ENCODE assay signal across 2 cellular contexts in the genomic region with DNA sequence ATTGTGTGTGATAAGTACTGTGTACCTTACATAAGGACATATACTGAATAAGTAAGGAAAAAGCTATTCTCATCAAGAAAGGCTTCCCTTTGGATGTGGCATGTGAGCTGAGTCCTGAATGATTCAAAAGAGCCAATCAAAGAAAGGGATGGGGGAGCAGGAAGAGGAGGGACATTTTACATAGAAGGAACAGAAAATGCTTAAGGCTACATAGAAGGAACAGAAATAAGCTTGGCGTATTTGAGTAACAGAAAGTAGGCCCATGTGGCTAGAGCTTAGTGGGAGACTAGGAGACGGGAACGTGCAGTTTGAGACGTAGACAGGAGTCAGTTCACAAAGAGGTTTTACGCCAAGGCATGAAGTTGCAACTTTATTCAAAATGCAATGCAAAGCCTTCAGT.
TF ChIP-seq lines count a peak whose summit lies in the region.

No MANE protein-coding gene starts in this region.

TF ChIP-seq in HepG2, 621 proteins besides CTCF, POLR2A, EP300 and RAD21:
- TF ChIP-seq KDM3A (CRISPR knock-in tag; IDR thresholded peaks at IDR 0.05; ENCODE audit: low read depth) (no peak), ZBTB8A (CRISPR knock-in tag; IDR thresholded peaks at IDR 0.05; ENCODE audit: borderline replicate concordance, low read depth) (no peak), ZFP36 (IDR thresholded peaks at IDR 0.05; ENCODE audit: borderline replicate concordance, low read depth, low read length, partially characterized antibody) (no peak), ISX (CRISPR knock-in tag; conservative IDR thresholded peaks at IDR 0.05) (no peak), CCAR2 (optimal IDR thresholded peaks at IDR 0.05; ENCODE audit: low read depth, low read length) (no peak), ZGPAT (CRISPR knock-in tag; IDR thresholded peaks at IDR 0.05) (no peak), ZNF749 (CRISPR knock-in tag; IDR thresholded peaks at IDR 0.05; ENCODE audit: borderline replicate concordance) (no peak), ZC3H13 (CRISPR knock-in tag; IDR thresholded peaks at IDR 0.05) (no peak), SETDB1 (CRISPR knock-in tag; IDR thresholded peaks at IDR 0.05; ENCODE audit: borderline replicate concordance) (no peak), RNF2 (conservative IDR thresholded peaks at IDR 0.05; ENCODE audit: low read depth) (no peak), ZBTB44 (CRISPR knock-in tag; IDR thresholded peaks at IDR 0.05) (no peak), ZNF30 (CRISPR knock-in tag; IDR thresholded peaks at IDR 0.05) (no peak), ZNF331 (CRISPR knock-in tag; IDR thresholded peaks at IDR 0.05) (no peak), ZNF724P (CRISPR knock-in tag; IDR thresholded peaks at IDR 0.05; ENCODE audit: borderline replicate concordance) (no peak)
- TF ChIP-seq, protein P1, sequence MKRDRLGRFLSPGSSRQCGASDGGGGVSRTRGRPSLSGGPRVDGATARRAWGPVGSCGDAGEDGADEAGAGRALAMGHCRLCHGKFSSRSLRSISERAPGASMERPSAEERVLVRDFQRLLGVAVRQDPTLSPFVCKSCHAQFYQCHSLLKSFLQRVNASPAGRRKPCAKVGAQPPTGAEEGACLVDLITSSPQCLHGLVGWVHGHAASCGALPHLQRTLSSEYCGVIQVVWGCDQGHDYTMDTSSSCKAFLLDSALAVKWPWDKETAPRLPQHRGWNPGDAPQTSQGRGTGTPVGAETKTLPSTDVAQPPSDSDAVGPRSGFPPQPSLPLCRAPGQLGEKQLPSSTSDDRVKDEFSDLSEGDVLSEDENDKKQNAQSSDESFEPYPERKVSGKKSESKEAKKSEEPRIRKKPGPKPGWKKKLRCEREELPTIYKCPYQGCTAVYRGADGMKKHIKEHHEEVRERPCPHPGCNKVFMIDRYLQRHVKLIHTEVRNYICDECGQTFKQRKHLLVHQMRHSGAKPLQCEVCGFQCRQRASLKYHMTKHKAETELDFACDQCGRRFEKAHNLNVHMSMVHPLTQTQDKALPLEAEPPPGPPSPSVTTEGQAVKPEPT (CRISPR knock-in tag; IDR thresholded peaks at IDR 0.05; ENCODE audit: low read depth) = no peak
- TF ChIP-seq, protein P2, sequence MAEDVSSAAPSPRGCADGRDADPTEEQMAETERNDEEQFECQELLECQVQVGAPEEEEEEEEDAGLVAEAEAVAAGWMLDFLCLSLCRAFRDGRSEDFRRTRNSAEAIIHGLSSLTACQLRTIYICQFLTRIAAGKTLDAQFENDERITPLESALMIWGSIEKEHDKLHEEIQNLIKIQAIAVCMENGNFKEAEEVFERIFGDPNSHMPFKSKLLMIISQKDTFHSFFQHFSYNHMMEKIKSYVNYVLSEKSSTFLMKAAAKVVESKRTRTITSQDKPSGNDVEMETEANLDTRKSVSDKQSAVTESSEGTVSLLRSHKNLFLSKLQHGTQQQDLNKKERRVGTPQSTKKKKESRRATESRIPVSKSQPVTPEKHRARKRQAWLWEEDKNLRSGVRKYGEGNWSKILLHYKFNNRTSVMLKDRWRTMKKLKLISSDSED (CRISPR knock-in tag; IDR thresholded peaks at IDR 0.05) = no peak
- TF ChIP-seq, protein P3, sequence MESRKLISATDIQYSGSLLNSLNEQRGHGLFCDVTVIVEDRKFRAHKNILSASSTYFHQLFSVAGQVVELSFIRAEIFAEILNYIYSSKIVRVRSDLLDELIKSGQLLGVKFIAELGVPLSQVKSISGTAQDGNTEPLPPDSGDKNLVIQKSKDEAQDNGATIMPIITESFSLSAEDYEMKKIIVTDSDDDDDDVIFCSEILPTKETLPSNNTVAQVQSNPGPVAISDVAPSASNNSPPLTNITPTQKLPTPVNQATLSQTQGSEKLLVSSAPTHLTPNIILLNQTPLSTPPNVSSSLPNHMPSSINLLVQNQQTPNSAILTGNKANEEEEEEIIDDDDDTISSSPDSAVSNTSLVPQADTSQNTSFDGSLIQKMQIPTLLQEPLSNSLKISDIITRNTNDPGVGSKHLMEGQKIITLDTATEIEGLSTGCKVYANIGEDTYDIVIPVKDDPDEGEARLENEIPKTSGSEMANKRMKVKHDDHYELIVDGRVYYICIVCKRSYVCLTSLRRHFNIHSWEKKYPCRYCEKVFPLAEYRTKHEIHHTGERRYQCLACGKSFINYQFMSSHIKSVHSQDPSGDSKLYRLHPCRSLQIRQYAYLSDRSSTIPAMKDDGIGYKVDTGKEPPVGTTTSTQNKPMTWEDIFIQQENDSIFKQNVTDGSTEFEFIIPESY (CRISPR knock-in tag; IDR thresholded peaks at IDR 0.05) = no peak
TF ChIP-seq in HepG2: peak in this region for 0.

TF ChIP-seq in K562, 482 proteins besides CTCF, POLR2A, EP300 and RAD21:
- TF ChIP-seq KDM4B (IDR thresholded peaks at IDR 0.05; ENCODE audit: borderline replicate concordance in 2 of 2, low read depth in 1 of 2) = no peak
- TF ChIP-seq SREBF2 (CRISPR knock-in tag; IDR thresholded peaks at IDR 0.05) = no peak
- no peak for TF ChIP-seq MYC (IDR thresholded peaks at IDR 0.05; ENCODE audit: low read depth, low read length)
- no peak for TF ChIP-seq MYC (CRISPR knock-in tag; IDR thresholded peaks at IDR 0.05; ENCODE audit: borderline replicate concordance, low read depth)
- TF ChIP-seq CREB3 (tag; conservative IDR thresholded peaks at IDR 0.05; ENCODE audit: low read depth) = no peak
- TF ChIP-seq, protein P4, sequence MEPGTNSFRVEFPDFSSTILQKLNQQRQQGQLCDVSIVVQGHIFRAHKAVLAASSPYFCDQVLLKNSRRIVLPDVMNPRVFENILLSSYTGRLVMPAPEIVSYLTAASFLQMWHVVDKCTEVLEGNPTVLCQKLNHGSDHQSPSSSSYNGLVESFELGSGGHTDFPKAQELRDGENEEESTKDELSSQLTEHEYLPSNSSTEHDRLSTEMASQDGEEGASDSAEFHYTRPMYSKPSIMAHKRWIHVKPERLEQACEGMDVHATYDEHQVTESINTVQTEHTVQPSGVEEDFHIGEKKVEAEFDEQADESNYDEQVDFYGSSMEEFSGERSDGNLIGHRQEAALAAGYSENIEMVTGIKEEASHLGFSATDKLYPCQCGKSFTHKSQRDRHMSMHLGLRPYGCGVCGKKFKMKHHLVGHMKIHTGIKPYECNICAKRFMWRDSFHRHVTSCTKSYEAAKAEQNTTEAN (CRISPR knock-in tag; IDR thresholded peaks at IDR 0.05) = no peak
